ENCODE assay signal across 20 cellular contexts in genomic region chr4:147525494-147526271, GRCh38. TPM values are rescaled to one million over a fixed set of nuclear protein-coding genes. Genes with fewer than 3 reads are reported as not detected.
DNase-seq lines count a peak whose midpoint lies in the region; ATAC-seq, FAIRE-seq and TF ChIP-seq lines count a peak whose summit lies in the region.
"Had no signal": no experiment of that assay in that cellular context is flagged by ENCODE, and none has a peak within 500 bp of the region (broad histone marks: within the 10 kb centered on the region; RNA-seq: fewer than 3 reads in every experiment).

No MANE protein-coding gene starts in this region.

- no peak overlapping the region for H2AK9ac ChIP-seq in IMR-90 (replicated peaks; ENCODE audit: low read depth, low read length, poor library complexity)

- no peak overlapping the region for H4K91ac ChIP-seq in IMR-90 (ENCODE audit: insufficient read depth, low read depth, low read length)

- POLR2A ChIA-PET in IMR-90 (lab: Charles Lee; ENCODE audit: unreplicated experiment), result interaction anchor here (0.6 to 0.7 kb wide), 3 partner anchors 158 to 1696 kb away, joined by 3 to 19 read pairs (median 7); partner anchors contain the start of gene PRMT9

- no CpG with 5 or more reads among the region's 2 CpGs for WGBS in IMR-90 (ENCODE audit: extremely low coverage in 2 of 2, insufficient read length in 1 of 2), 2 experiments
- WGBS in prostate gland, result 12% methylated on average over 2 of the region's 2 CpGs

- H3K23ac ChIP-seq in IMR-90 (ENCODE audit: low read depth, low read length), result no peak overlapping the region

- no peaks in the 10 kb centered on the region for H3K27me3 ChIP-seq in IMR-90 (ENCODE audit: control insufficient read depth, insufficient read depth, low read length)
- no peaks in the 10 kb centered on the region for H3K27me3 ChIP-seq in prostate gland (replicated peaks; ENCODE audit: insufficient read depth)

- no peak overlapping the region for H2BK5ac ChIP-seq in IMR-90 (ENCODE audit: low read depth, low read length, poor library complexity, severe bottlenecking)

- in situ Hi-C loops in IMR-90 (cut with MboI; ENCODE audit: low sequenced_read_pairs), result no loop called here

- dilution Hi-C loops in IMR-90 (cut with HindIII; ENCODE audit: low sequenced_read_pairs, unreplicated experiment), result no loop called here

- BruUV-seq in IMR-90 (replicated peaks; lab: Mats Ljungman, UMichigan), result no TSS peak

- H3K4me1 ChIP-seq in IMR-90 (ENCODE audit: control insufficient read depth, insufficient read depth, low read length) (0 out of 2 replicates have a peak, but pooled peaks cover 1% of the 10 kb centered on the region), prostate gland (replicated peaks) (no peaks in the 10 kb centered on the region)
- H3K4me1 ChIP-seq: A549 had no signal

- ATAC-seq in IMR-90 (ENCODE audit: low read depth), result no peak
- ATAC-seq in HG02885 (IDR thresholded peaks at IDR 0.05; ENCODE audit: poor library complexity, unreplicated experiment), result no peak

- intact Hi-C loops in IMR-90 (cut with micrococcal nuclease), result no loop called here
- intact Hi-C loops in prostate gland (cut with DNase I), result loop anchor here (5.0 to 10.0 kb wide), 3 partner anchors 62 to 408 kb away; no protein-coding TSS in a partner anchor

- H3K18ac ChIP-seq in IMR-90 (ENCODE audit: low read depth, low read length), result no peak overlapping the region

- no peaks in the 10 kb centered on the region for H4K20me1 ChIP-seq in IMR-90 (ENCODE audit: insufficient read depth, low read length)

- no peak overlapping the region for H3K56ac ChIP-seq in IMR-90 (ENCODE audit: extremely low read depth, insufficient read depth, low read length)

- no peak overlapping the region for H2BK15ac ChIP-seq in IMR-90 (ENCODE audit: low read depth, low read length)

- H2AK5ac ChIP-seq in IMR-90 (ENCODE audit: low read depth, low read length), result no peak overlapping the region

- TF ChIP-seq CTCF in C4-2B (conservative IDR thresholded peaks at IDR 0.05) (no peak), IMR-90 (conservative IDR thresholded peaks at IDR 0.05; ENCODE audit: low read depth, low read length) (no peak), prostate gland (IDR thresholded peaks at IDR 0.05) (no peak)

- no peak for DNase-seq in IMR-90
- no peak for DNase-seq in prostate gland (ENCODE audit: low spot score)
- no peak for DNase-seq in GM12891 (ENCODE audit: insufficient read length, low spot score)
- DNase-seq in NCI-H69 (lab: John Stamatoyannopoulos, UW), result no peak
- DNase-seq: CD4-positive, alpha-beta memory T cell; DMS153; GF-D8; GM23248; NCI-H1417; NCI-H187; NCI-H2107; NCI-H510A treated with DMSO at 0.1 percent for 48 hours; PC-9 had no signal

- no peak overlapping the region for H4K8ac ChIP-seq in IMR-90 (ENCODE audit: low read depth in 2 of 2, low read length in 2 of 2)

- H4K5ac ChIP-seq in IMR-90 (ENCODE audit: low read depth, low read length), result no peak overlapping the region

- H3K9ac ChIP-seq in IMR-90 (ENCODE audit: low read depth, low read length), result no peak overlapping the region
- H3K9ac ChIP-seq: GM23248, KMS-11 had no signal

- no peak overlapping the region for H2AFZ ChIP-seq in IMR-90 (replicated peaks; ENCODE audit: low read length, poor library complexity)
- H2AFZ ChIP-seq: GM23248, PC-9 had no signal

- H2BK120ac ChIP-seq in IMR-90 (ENCODE audit: low read depth, low read length), result no peak overlapping the region

- H3K9me1 ChIP-seq in IMR-90 (ENCODE audit: insufficient read depth, low read length), result no peaks in the 10 kb centered on the region; the same call in 1 of the 2 replicates

- H3K4me3 ChIP-seq in IMR-90 (ENCODE audit: insufficient read depth, low read depth, low read length), result no peak overlapping the region
- no peak overlapping the region for H3K4me3 ChIP-seq in prostate gland
- H3K4me3 ChIP-seq: A549, GM23248, PC-9 had no signal

- no peaks in the 10 kb centered on the region for H3K9me3 ChIP-seq in IMR-90 (ENCODE audit: control insufficient read depth, insufficient read depth, low read length)
- H3K9me3 ChIP-seq in prostate gland, result no peaks in the 10 kb centered on the region
- H3K9me3 ChIP-seq: A549 had no signal

- TF ChIP-seq RAD21 in IMR-90 (IDR thresholded peaks at IDR 0.05; ENCODE audit: low read length), result no peak

- H3K36me3 ChIP-seq in IMR-90 (ENCODE audit: control insufficient read depth, insufficient read depth, low read length), result peaks cover 2% of the 10 kb centered on the region; the same call in 1 of the 2 replicates
- no peaks in the 10 kb centered on the region for H3K36me3 ChIP-seq in prostate gland

- peak; percentile 76 for FAIRE-seq in endometrium (lab: Jason Lieb, UNC)
- FAIRE-seq in GM12891 (lab: Jason Lieb, UNC), result no peak
- FAIRE-seq: A549, HepG2 had no signal

- CTCF ChIA-PET in IMR-90 (lab: Yijun Ruan, JAX), result interaction anchor here (1.8 kb wide), 1 partner anchor 64 kb away, joined by 5 read pairs; no protein-coding TSS in a partner anchor

- peaks cover 0 to 10% of the 10 kb centered on the region in 2 experiments; a peak in 2 of 4 replicates for H3K79me1 ChIP-seq in IMR-90 (ENCODE audit: low read depth in 1 of 2, low read length in 2 of 2)

- H3K4ac ChIP-seq in IMR-90 (ENCODE audit: low read depth, low read length), result no peak overlapping the region

- peak overlapping the region; percentile 52; the same call in 1 of the 2 replicates for H2BK20ac ChIP-seq in IMR-90 (ENCODE audit: low read depth, low read length)

- no peak overlapping the region for H3K4me2 ChIP-seq in IMR-90 (ENCODE audit: low read depth, low read length)
- H3K4me2 ChIP-seq: A549, KMS-11, PC-9 had no signal

- H3K27ac ChIP-seq in C4-2B (peak overlapping the region; percentile 36; the same call in 1 of the 2 replicates), IMR-90 (ENCODE audit: insufficient read depth, low read length) (no peak overlapping the region), prostate gland (peak overlapping the region; percentile 43 to 47)
- H3K27ac ChIP-seq: A549, GM23248, KMS-11, PC-9, RWPE1 had no signal

- TF ChIP-seq POLR2A in IMR-90 (IDR thresholded peaks at IDR 0.05; ENCODE audit: low read depth, low read length) (no peak), prostate gland (IDR thresholded peaks at IDR 0.05) (no peak), GM12891 (IDR thresholded peaks at IDR 0.05; ENCODE audit: low read depth, low read length) (no peak)

- no peak overlapping the region for H3K14ac ChIP-seq in IMR-90 (replicated peaks; ENCODE audit: low read depth, low read length)

TF ChIP-seq in IMR-90, 13 proteins besides CTCF, POLR2A, EP300 and RAD21:
- TF ChIP-seq BHLHE40 (IDR thresholded peaks at IDR 0.05; ENCODE audit: low read depth, low read length), result no peak

TF ChIP-seq in GM12891, 5 proteins besides CTCF, POLR2A, EP300 and RAD21:
- no peak for TF ChIP-seq SPI1 (IDR thresholded peaks at IDR 0.05; ENCODE audit: low read depth, low read length)
- no peak for TF ChIP-seq POLR2AphosphoS5 (IDR thresholded peaks at IDR 0.05; ENCODE audit: low read depth, low read length)
- no peak for TF ChIP-seq POU2F2 (IDR thresholded peaks at IDR 0.05; ENCODE audit: low read depth, low read length)
TF ChIP-seq in GM12891: peak in this region for 0.

RNA-seq across cellular contexts. Expression of gene EDNRA, which starts 44.8 kb away (rescaled TPM):
- total RNA-seq in IMR-90 (2012; rRNA removed) (6.5 and 7.8 TPM in 2 replicates), prostate gland (10 to 100 TPM; 17.8 to 27.3 TPM)
- 3.8 TPM in 2 replicates for polyA plus RNA-seq in IMR-90 (2012; rRNA removed)
- polyA plus RNA-seq in IMR-90 (2012; cell fraction: cytosol; rRNA removed), result 2.1 and 3.1 TPM in 2 replicates
- 0.92 and 5.8 TPM in 2 replicates for polyA plus RNA-seq in IMR-90 (2012; cell fraction: nucleus; rRNA removed; ENCODE audit: low replicate concordance)
- 0.09 TPM for polyA plus RNA-seq in GM12891 (2012; ENCODE audit: low read depth, missing spikeins)
- total RNA-seq: CD4-positive, alpha-beta memory T cell; HepG2; PC-9 had no signal
- polyA plus RNA-seq: CD4-positive, alpha-beta memory T cell; HepG2 had no signal
